In the genomic region with DNA sequence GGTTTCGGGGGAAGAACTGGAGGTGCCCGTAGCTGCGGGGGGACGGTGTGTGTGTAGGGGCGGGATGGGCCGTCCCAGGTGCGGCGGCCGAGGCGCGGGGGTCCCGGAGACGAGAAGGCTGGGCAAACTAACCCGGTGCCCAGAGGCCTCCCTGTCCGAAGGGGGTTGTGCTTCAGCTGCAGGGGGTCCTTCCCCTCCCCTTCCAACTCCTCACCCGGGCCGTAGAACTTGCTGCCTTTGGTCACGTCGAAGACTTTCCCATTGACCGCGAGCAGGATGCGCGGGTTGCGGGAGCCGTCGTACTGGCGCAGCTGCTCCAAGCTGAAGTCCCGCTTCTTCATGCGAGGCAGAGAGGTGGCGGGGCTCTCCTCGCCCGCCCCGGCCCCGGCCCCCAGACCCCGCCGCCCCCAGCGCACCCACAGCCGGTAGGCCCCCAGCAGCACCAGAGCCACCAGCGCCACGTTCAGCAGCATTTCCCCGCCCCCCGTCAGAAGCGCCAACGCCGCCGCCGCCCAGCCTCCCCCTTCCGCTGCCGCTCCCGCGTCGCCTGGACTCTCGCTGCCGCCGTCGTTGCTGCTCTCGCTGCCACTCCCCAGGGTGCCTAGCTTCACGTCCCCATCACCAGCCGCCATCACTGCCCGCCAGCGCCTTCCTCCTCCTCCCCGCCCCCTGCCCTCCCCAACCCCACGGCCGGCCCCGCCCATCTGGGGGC, we compare ENCODE assay signal across 8 cellular contexts. TPM values are rescaled to one million over a fixed set of nuclear protein-coding genes. Genes with fewer than 3 reads are reported as not detected.
A peak's percentile ranks its signal among the peaks of the same experiment; 100 is the strongest.
DNase-seq lines count a peak whose midpoint lies in the region; ATAC-seq and TF ChIP-seq lines count a peak whose summit lies in the region.

A gene with protein sequence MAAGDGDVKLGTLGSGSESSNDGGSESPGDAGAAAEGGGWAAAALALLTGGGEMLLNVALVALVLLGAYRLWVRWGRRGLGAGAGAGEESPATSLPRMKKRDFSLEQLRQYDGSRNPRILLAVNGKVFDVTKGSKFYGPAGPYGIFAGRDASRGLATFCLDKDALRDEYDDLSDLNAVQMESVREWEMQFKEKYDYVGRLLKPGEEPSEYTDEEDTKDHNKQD (minus strand): TSS at position 655 of the 712 bp plus-strand sequence. CDS start 23 bp downstream, at position 632.

- H3K9ac ChIP-seq in DND-41 (ENCODE audit: low read depth, low read length), result peak within 1 kb of the TSS; percentile 90

- H3K4me1 Mint-ChIP-seq in osteocyte (ENCODE audit: unreplicated experiment), result peaks cover 31% of the 10 kb centered on the region

- peak within 1 kb of the TSS; percentile 90 for H3K4me2 ChIP-seq in DND-41 (ENCODE audit: insufficient read depth, low read length)

- peaks cover 21% of the 10 kb centered on the region for H3K36me3 ChIP-seq in DND-41 (ENCODE audit: insufficient read depth, low read length)

- H3K36me3 Mint-ChIP-seq in osteocyte (ENCODE audit: unreplicated experiment), result peaks cover 10% of the 10 kb centered on the region

- H3K4me1 ChIP-seq in DND-41 (ENCODE audit: insufficient read depth, low read length), result peaks cover 41% of the 10 kb centered on the region

- H3K9me3 Mint-ChIP-seq in osteocyte (ENCODE audit: unreplicated experiment), result no peaks in the 10 kb centered on the region

- peak within 1 kb of the TSS; percentile 89 for H3K4me3 Mint-ChIP-seq in osteocyte (ENCODE audit: unreplicated experiment)

- TF ChIP-seq CTCF in DND-41 (IDR thresholded peaks at IDR 0.05; ENCODE audit: borderline replicate concordance, extremely low read depth, low read length, poor library complexity, severe bottlenecking) (no peak), osteocyte (IDR thresholded peaks at IDR 0.05) (no peak)

- peaks cover 15% of the 10 kb centered on the region for H4K20me1 ChIP-seq in DND-41 (ENCODE audit: insufficient read depth, low read length)

- H3K79me2 ChIP-seq in DND-41 (ENCODE audit: insufficient read depth, low read length), result peaks cover 61% of the 10 kb centered on the region

- ATAC-seq in DND-41 (ENCODE audit: insufficient read depth, low read depth), result peak; percentile 5
- peak; percentile 0 for ATAC-seq in GM21360 (IDR thresholded peaks at IDR 0.05; ENCODE audit: unreplicated experiment)

- peak within 1 kb of the TSS; percentile 90 to 95 for H3K4me3 ChIP-seq in DND-41 (ENCODE audit: low read depth in 1 of 2, low read length in 2 of 2)
- H3K4me3 ChIP-seq in Jurkat, Clone E6-1 (ENCODE audit: low read length), result peak within 1 kb of the TSS; percentile 87

- peak within 1 kb of the TSS; percentile 85 for H2AFZ ChIP-seq in DND-41 (ENCODE audit: low read depth, low read length)

- H3K27me3 Mint-ChIP-seq in osteocyte (ENCODE audit: unreplicated experiment), result no peaks in the 10 kb centered on the region

- H3K9me3 ChIP-seq in DND-41 (ENCODE audit: insufficient read depth, low read length, severe bottlenecking), result no peaks in the 10 kb centered on the region

- peak within 1 kb of the TSS; percentile 90 for H3K27ac Mint-ChIP-seq in osteocyte (ENCODE audit: unreplicated experiment)

- no peak for DNase-seq in DND-41
- peak; percentile 14 for DNase-seq in Jurkat, Clone E6-1 (ENCODE audit: low read depth, low spot score)
- peak; percentile 28 for DNase-seq in activated CD8-positive, alpha-beta memory T cell treated with anti-CD3 and anti-CD28 coated beads, Interleukin-2, amount 50 U/mL, for 4 hours
- peak; percentile 55 for DNase-seq in glomerular visceral epithelial cell (ENCODE audit: extremely low spot score)
- no peak for DNase-seq in osteocyte (ENCODE audit: extremely low spot score, unreplicated experiment)
- DNase-seq in putamen (ENCODE audit: low spot score), result no peak
- DNase-seq in NCI-H187 treated with DMSO at 0.1 percent for 48 hours (lab: John Stamatoyannopoulos, UW), result no peak

- H3K27me3 ChIP-seq in DND-41 (ENCODE audit: insufficient read depth, low read length, poor library complexity), result no peaks in the 10 kb centered on the region

- H3K27ac ChIP-seq in DND-41 (ENCODE audit: low read length), result peak within 1 kb of the TSS; percentile 96

RNA-seq across cellular contexts. Expression of the gene that starts here (rescaled TPM):
- 44.4 TPM for polyA plus RNA-seq in Jurkat, Clone E6-1 (2012; ENCODE audit: insufficient read depth, insufficient read length)
- 79.2 and 88.9 TPM in 2 replicates for total RNA-seq in osteocyte

Comparison
In these comparisons a context has a peak if more than half of its experiments do, and no peak if none do; other contexts are left out.
1. DNase-seq: peak in Jurkat, Clone E6-1 (single experiment), activated CD8-positive, alpha-beta memory T cell treated with anti-CD3 and anti-CD28 coated beads, Interleukin-2, amount 50 U/mL, for 4 hours (single experiment) and glomerular visceral epithelial cell (single experiment); none in DND-41 (single experiment), osteocyte (single experiment), putamen (single experiment) and NCI-H187 treated with DMSO at 0.1 percent for 48 hours (single experiment).